ENCODE assay signal across 8 cellular contexts in genomic region chr12:63779498-63780481, GRCh38. TPM values are rescaled to one million over a fixed set of nuclear protein-coding genes. Genes with fewer than 3 reads are reported as not detected.
DNase-seq lines count a peak whose midpoint lies in the region; ATAC-seq, FAIRE-seq and TF ChIP-seq lines count a peak whose summit lies in the region.

RXYLT1 (plus strand) TSS chr12:63779909; CDS start chr12:63779961, 52 bp downstream.

- no peak for TF ChIP-seq CTCF in C4-2B (conservative IDR thresholded peaks at IDR 0.05)
- TF ChIP-seq CTCF in HepG2 (CRISPR knock-in tag; IDR thresholded peaks at IDR 0.05), result no peak; the same call in 1 of the 2 replicates

- H3K4me3 ChIP-seq in HepG2 (replicated peaks in 1 of 3; ENCODE audit: insufficient read depth in 1 of 3, low read depth in 2 of 3, low read length in 3 of 3), result peak within 1 kb of the TSS; percentile 78 to 90 (median 80)

- no peaks in the 10 kb centered on the region for H3K27me3 Mint-ChIP-seq in dendritic cell treated with granulocyte-macrophage colony-stimulating factor and Interleukin-4, amounts not matched to agents 40 ng/mL and 50 ng/mL, for 4 days

- no peaks in the 10 kb centered on the region for H3K9me3 Mint-ChIP-seq in dendritic cell treated with granulocyte-macrophage colony-stimulating factor and Interleukin-4, amounts not matched to agents 40 ng/mL and 50 ng/mL, for 4 days

- in situ Hi-C loops in HepG2 (cut with HindIII; ENCODE audit: extremely low pct_ligation_motif_present, low pct_unique_long_range_greater_than_20kb), result no loop called here

- H3K27ac Mint-ChIP-seq in dendritic cell treated with granulocyte-macrophage colony-stimulating factor and Interleukin-4, amounts not matched to agents 40 ng/mL and 50 ng/mL, for 4 days, result peak within 1 kb of the TSS; percentile 94

- peak within 1 kb of the TSS; percentile 97 for H3K4me2 ChIP-seq in HepG2 (ENCODE audit: low read depth, low read length)

- H2AFZ ChIP-seq in HepG2 (ENCODE audit: low read length), result peak within 1 kb of the TSS; percentile 93

- no peaks in the 10 kb centered on the region for H4K20me1 ChIP-seq in HepG2 (ENCODE audit: insufficient read depth, low read length)

- ATAC-seq in GM19328 (IDR thresholded peaks at IDR 0.05; ENCODE audit: unreplicated experiment) (peak; percentile 97), HG03469 (IDR thresholded peaks at IDR 0.05; ENCODE audit: unreplicated experiment) (peak; percentile 80), HepG2 (peak; percentile 97)

- H3K27ac ChIP-seq in C4-2B (peak within 1 kb of the TSS; percentile 90), HepG2 (ENCODE audit: extremely low read length, insufficient read depth, low read length) (peak within 1 kb of the TSS; percentile 80)

- H3K9me3 ChIP-seq in HepG2 (ENCODE audit: low read length), result no peaks in the 10 kb centered on the region

- peaks cover 4% of the 10 kb centered on the region for H3K79me2 ChIP-seq in HepG2 (ENCODE audit: insufficient read depth, low read length)

- peak; percentile 32 for TF ChIP-seq RAD21 in HepG2 (CRISPR knock-in tag; IDR thresholded peaks at IDR 0.05)

- H3K27me3 ChIP-seq in HepG2 (ENCODE audit: control insufficient read depth in 1 of 2, insufficient read depth in 2 of 2, low read length in 2 of 2), result no peaks in the 10 kb centered on the region

- intact Hi-C loops in dendritic cell treated with granulocyte-macrophage colony-stimulating factor and Interleukin-4, amounts not matched to agents 40 ng/mL and 50 ng/mL, for 4 days (cut with micrococcal nuclease), result no loop called here
- intact Hi-C loops in HepG2 (cut with micrococcal nuclease; ENCODE audit: unreplicated experiment), result no loop called here

- H3K4me3 Mint-ChIP-seq in dendritic cell treated with granulocyte-macrophage colony-stimulating factor and Interleukin-4, amounts not matched to agents 40 ng/mL and 50 ng/mL, for 4 days, result peak within 1 kb of the TSS; percentile 91

- CTCF ChIA-PET in HepG2 (lab: Yijun Ruan, JAX; ENCODE audit: low intra/inter-chr PET ratio, low total read pairs), result no interaction called here

- H3K36me3 Mint-ChIP-seq in dendritic cell treated with granulocyte-macrophage colony-stimulating factor and Interleukin-4, amounts not matched to agents 40 ng/mL and 50 ng/mL, for 4 days (ENCODE audit: low read depth), result peaks cover 19% of the 10 kb centered on the region

- POLR2A ChIA-PET in HepG2 (lab: Yijun Ruan, JAX), result no interaction called here

- peak; percentile 71 for DNase-seq in NCI-H748 treated with DMSO at 0.1 percent for 48 hours (lab: John Stamatoyannopoulos, UW)
- DNase-seq in activated CD4-positive, alpha-beta T cell treated with anti-CD3 and anti-CD28 coated beads, Interleukin-2, amount 50 U/mL, for 4 hours, result peak; percentile 73 to 78
- DNase-seq in HepG2 (ENCODE audit: low spot score), result peak; percentile 48
- DNase-seq in stimulated activated CD4-positive, alpha-beta T cell treated with anti-CD3 and anti-CD28 coated beads, Interleukin-4, amount 100 ng/mL, for 24 hours, result peak; percentile 85

- peaks cover 23% of the 10 kb centered on the region for H3K4me1 ChIP-seq in HepG2 (ENCODE audit: insufficient read depth, low read length)

- no peak for TF ChIP-seq EP300 in HepG2 (IDR thresholded peaks at IDR 0.05; ENCODE audit: low read depth in 2 of 2, low read length in 2 of 2)
- no peak for TF ChIP-seq EP300 in HepG2 (CRISPR knock-in tag; IDR thresholded peaks at IDR 0.05; ENCODE audit: borderline replicate concordance)

- WGBS in HepG2 (ENCODE audit: low lambda C conversion rate), result under 1% methylated on average over 19 of the region's 86 CpGs

- TSS peak; percentile 71 for BruUV-seq in HepG2 (replicated peaks; lab: Mats Ljungman, UMichigan)

- H3K4me1 Mint-ChIP-seq in dendritic cell treated with granulocyte-macrophage colony-stimulating factor and Interleukin-4, amounts not matched to agents 40 ng/mL and 50 ng/mL, for 4 days (ENCODE audit: low read depth), result peaks cover 11% of the 10 kb centered on the region

- peak within 1 kb of the TSS; percentile 84 for H3K9ac ChIP-seq in HepG2 (ENCODE audit: insufficient read depth, low read depth, low read length)

- TF ChIP-seq POLR2A in HepG2 (IDR thresholded peaks at IDR 0.05; ENCODE audit: insufficient read depth in 1 of 2, low read depth in 2 of 2, low read length in 2 of 2), result peak; percentile 93 to 94

- no peak for FAIRE-seq in HepG2 (lab: Jason Lieb, UNC)

- H3K36me3 ChIP-seq in HepG2 (replicated peaks in 1 of 2; ENCODE audit: control insufficient read depth in 1 of 2, insufficient read depth in 2 of 2, low read length in 2 of 2), result no peaks in the 10 kb centered on the region

TF ChIP-seq in HepG2, 621 proteins besides CTCF, POLR2A, EP300 and RAD21 (continues in another document):
- TF ChIP-seq BRD4 (CRISPR knock-in tag; IDR thresholded peaks at IDR 0.05), result peak; percentile 37; the same call in 1 of the 2 replicates
- TF ChIP-seq POLR2AphosphoS5 (IDR thresholded peaks at IDR 0.05; ENCODE audit: low read depth, low read length), result peak; percentile 77
- 0 out of 2 replicates have a peak, but pooled peaks have one; percentile 27 for TF ChIP-seq ZNF441 (CRISPR knock-in tag; IDR thresholded peaks at IDR 0.05; ENCODE audit: borderline replicate concordance)
- peak; percentile 32; the same call in 1 of the 2 replicates for TF ChIP-seq ISL2 (CRISPR knock-in tag; IDR thresholded peaks at IDR 0.05)
- TF ChIP-seq RNF219 (CRISPR knock-in tag; IDR thresholded peaks at IDR 0.05), result peak; percentile 21; the same call in 1 of the 2 replicates
- no peak for TF ChIP-seq ZNF678 (CRISPR knock-in tag; IDR thresholded peaks at IDR 0.05)
- peak; percentile 48; the same call in 1 of the 2 replicates for TF ChIP-seq MED1 (CRISPR knock-in tag; IDR thresholded peaks at IDR 0.05)
- peak; percentile 55; the same call in 1 of the 2 replicates for TF ChIP-seq ZMAT3 (CRISPR knock-in tag; conservative IDR thresholded peaks at IDR 0.05)

RNA-seq across cellular contexts. Expression of gene RXYLT1, which starts in this region (rescaled TPM):
- 11.4 and 15.5 TPM in 2 replicates for total RNA-seq in HepG2 (2016; rRNA removed; fragmentation: Illumina TruSeq; extraction: Trizol)
- total RNA-seq in HepG2 (2016; cell fraction: cytosol; rRNA removed; fragmentation: Illumina TruSeq; extraction: Trizol; ENCODE audit: low read depth), result 13.8 and 15.4 TPM in 2 replicates
- total RNA-seq in HepG2 (2016; cell fraction: insoluble cytoplasmic fraction; rRNA removed; fragmentation: Illumina TruSeq; extraction: Trizol), result 12.9 and 15.8 TPM in 2 replicates
- 22.0 and 22.6 TPM in 2 replicates for total RNA-seq in HepG2 (2016; cell fraction: membrane; rRNA removed; fragmentation: Illumina TruSeq; extraction: Trizol)
- total RNA-seq in HepG2 (2016; cell fraction: nucleus; rRNA removed; fragmentation: Illumina TruSeq; extraction: Trizol), result 16.2 and 20.7 TPM in 2 replicates
- 8.3 and 8.6 TPM in 2 replicates for polyA plus RNA-seq in HepG2 (2011; rRNA removed)
- 4.1 and 6.9 TPM in 2 replicates for polyA plus RNA-seq in HepG2 (2011; cell fraction: cytosol; rRNA removed)
- 5.0 and 6.6 TPM in 2 replicates for polyA plus RNA-seq in HepG2 (2011; cell fraction: nucleus; rRNA removed)
- polyA plus RNA-seq in HepG2 (2012), result 9.5 and 11.2 TPM in 2 replicates
- polyA plus RNA-seq in HepG2 (2016; cell fraction: cytosol; fragmentation: Illumina TruSeq; extraction: Trizol; ENCODE audit: low read depth), result 17.8 and 18.9 TPM in 2 replicates
- 11.5 and 13.0 TPM in 2 replicates for polyA plus RNA-seq in HepG2 (2016; cell fraction: insoluble cytoplasmic fraction; fragmentation: Illumina TruSeq; extraction: Trizol; ENCODE audit: low read depth)
- 19.8 and 21.0 TPM in 2 replicates for polyA plus RNA-seq in HepG2 (2016; cell fraction: membrane; fragmentation: Illumina TruSeq; extraction: Trizol; ENCODE audit: low read depth)
- polyA plus RNA-seq in HepG2 (2016; cell fraction: nucleus; fragmentation: Illumina TruSeq; extraction: Trizol; ENCODE audit: insufficient read depth, low read depth), result 19.2 and 20.3 TPM in 2 replicates
- polyA minus RNA-seq in HepG2 (2011; rRNA and poly(A)+ RNA removed; ENCODE audit: low replicate concordance), result 5.4 and 10.6 TPM in 2 replicates
- polyA minus RNA-seq in HepG2 (2011; cell fraction: cytosol; rRNA and poly(A)+ RNA removed), result 4.1 and 4.4 TPM in 2 replicates
- 14.2 and 18.2 TPM in 2 replicates for polyA minus RNA-seq in HepG2 (2011; cell fraction: nucleus; rRNA and poly(A)+ RNA removed)

Comparison
In these comparisons a context has a peak if more than half of its experiments do, and no peak if none do; other contexts are left out.
1. Peak in every context shown above with its lines: DNase-seq, ATAC-seq, H3K4me3 ChIP-seq and H3K27ac ChIP-seq.